ENCODE assay signal across 1 cellular context in genomic region chr5:149886697-149887470, GRCh38.
TF ChIP-seq lines count a peak whose summit lies in the region.

No MANE protein-coding gene starts in this region.

TF ChIP-seq in K562, 482 proteins besides CTCF, POLR2A, EP300 and RAD21 (continued from another document):
- TF ChIP-seq GABPB1 (CRISPR knock-in tag; IDR thresholded peaks at IDR 0.05) = no peak
